36 cellular contexts compared by ENCODE assay signal in genomic region chr3:23626442-23626841, GRCh38.
"Had no signal": no experiment of that assay in that cellular context is flagged by ENCODE, and none has a peak within 500 bp of the region (broad histone marks: within the 10 kb centered on the region; RNA-seq: fewer than 3 reads in every experiment).

No MANE protein-coding gene starts in this region.

- H3K4me1 ChIP-seq: ascending aorta had no signal

- DNase-seq: activated B cell treated with CpG ODN at 0.5 μM for 24 hours; activated CD4-positive, alpha-beta memory T cell treated with anti-CD3 and anti-CD28 coated beads, Interleukin-2, amount 10 ng/mL, durations not matched to agents 7 days and 5 days; activated CD4-positive, alpha-beta T cell treated with anti-CD3 and anti-CD28 coated beads for 4 hours; activated CD4-positive, alpha-beta T cell treated with anti-CD3 and anti-CD28 coated beads, Interleukin-2, amount 10 ng/mL, durations not matched to agents 24 days and 14 days; activated CD4-positive, alpha-beta T cell treated with anti-CD3 and anti-CD28 coated beads, Interleukin-2, amount 50 U/mL, for 48 hours; activated CD4-positive, CD25-positive, alpha-beta regulatory T cell treated with anti-CD3 and anti-CD28 coated beads, Interleukin-2, amount 50 U/mL, for 72 hours; activated CD8-positive, alpha-beta memory T cell treated with anti-CD3 and anti-CD28 coated beads for 24 hours; activated CD8-positive, alpha-beta memory T cell treated with anti-CD3 and anti-CD28 coated beads, Interleukin-2, amount 10 ng/mL, durations not matched to agents 7 days and 5 days; activated CD8-positive, alpha-beta T cell treated with anti-CD3 and anti-CD28 coated beads, Interleukin-2, amount 10 ng/mL, durations not matched to agents 7 days and 5 days; activated effector memory CD4-positive, alpha-beta T cell treated with anti-CD3 and anti-CD28 coated beads, Interleukin-2, amount 50 U/mL, for 16 hours; activated naive CD4-positive, alpha-beta T cell treated with anti-CD3 and anti-CD28 coated beads, Interleukin-2, amount 10 ng/mL, durations not matched to agents 7 days and 5 days; activated naive CD4-positive, alpha-beta T cell treated with Interleukin-2 at 50 U/mL for 16 hours; activated naive CD8-positive, alpha-beta T cell treated with anti-CD3 and anti-CD28 coated beads, Interleukin-2, amount 10 ng/mL, durations not matched to agents 7 days and 5 days; activated naive CD8-positive, alpha-beta T cell treated with anti-CD3 and anti-CD28 coated beads, Interleukin-2, amount 50 U/mL, for 24 hours; activated T-cell treated with anti-CD3 and anti-CD28 coated beads for 4 hours; activated T-cell treated with anti-CD3 and anti-CD28 coated beads, Interleukin-2, amount 50 U/mL, for 1 hour; activated T-cell treated with anti-CD3 and anti-CD28 coated beads, Interleukin-2, amount 50 U/mL, for 4 hours; activated T-cell treated with anti-CD3 and anti-CD28 coated beads, Interleukin-2, amount 50 U/mL, for 72 hours; amygdala; anterior cingulate cortex; central memory CD4-positive, alpha-beta T cell; SW 1271; T-helper 1 cell; T-helper 2 cell; T-helper 9 cell had no signal

- H3K4me1 Mint-ChIP-seq: activated B cell treated with CpG ODN at 0.5 μM for 24 hours; activated CD4-positive, alpha-beta memory T cell treated with anti-CD3 and anti-CD28 coated beads, Interleukin-2, amount 10 ng/mL, durations not matched to agents 7 days and 5 days; activated CD4-positive, alpha-beta T cell treated with anti-CD3 and anti-CD28 coated beads, Interleukin-2, amount 10 ng/mL, durations not matched to agents 24 days and 14 days; activated CD8-positive, alpha-beta memory T cell treated with anti-CD3 and anti-CD28 coated beads, Interleukin-2, amount 10 ng/mL, durations not matched to agents 7 days and 5 days; activated naive CD4-positive, alpha-beta T cell treated with anti-CD3 and anti-CD28 coated beads, Interleukin-2, amount 10 ng/mL, durations not matched to agents 7 days and 5 days; activated naive CD4-positive, alpha-beta T cell treated with anti-CD3 and anti-CD28 coated beads, Interleukin-2, amount 50 U/mL, for 24 hours; activated T-helper 17 cell treated with anti-CD3 and anti-CD28 coated beads, Interleukin-2, amount 50 U/mL, for 72 hours; brain had no signal

- ATAC-seq: activated CD8-positive, alpha-beta memory T cell treated with anti-CD3 and anti-CD28 coated beads, Interleukin-2, amount 10 ng/mL, durations not matched to agents 7 days and 5 days; activated CD8-positive, alpha-beta T cell treated with anti-CD3 and anti-CD28 coated beads, Interleukin-2, amount 10 ng/mL, durations not matched to agents 7 days and 5 days; activated naive CD8-positive, alpha-beta T cell treated with anti-CD3 and anti-CD28 coated beads, Interleukin-2, amount 50 U/mL, for 24 hours; activated T-cell treated with anti-CD3 and anti-CD28 coated beads, Interleukin-2, amount 50 U/mL, for 4 hours; activated T-cell treated with anti-CD3 and anti-CD28 coated beads, Interleukin-2, amount 50 U/mL, for 72 hours; activated T-helper 17 cell treated with anti-CD3 and anti-CD28 coated beads, Interleukin-2, amount 50 U/mL, for 72 hours had no signal

- H3K4me3 ChIP-seq: ascending aorta, cardiac muscle cell had no signal

- H3K27ac ChIP-seq: ascending aorta, cardiac muscle cell, VCaP had no signal

- H3K9me3 Mint-ChIP-seq: activated naive CD4-positive, alpha-beta T cell treated with anti-CD3 and anti-CD28 coated beads, Interleukin-2, amount 10 ng/mL, durations not matched to agents 7 days and 5 days; activated naive CD4-positive, alpha-beta T cell treated with anti-CD3 and anti-CD28 coated beads, Interleukin-2, amount 50 U/mL, for 24 hours; activated T-helper 17 cell treated with anti-CD3 and anti-CD28 coated beads, Interleukin-2, amount 50 U/mL, for 72 hours; T-helper 2 cell treated with Interferon-gamma antibody and Interleukin-4, amounts not matched to agents 5 μg/mL and 100 μg/mL, for 36 hours had no signal

- FAIRE-seq: TTC549 had no signal

- H3K27ac Mint-ChIP-seq: activated B cell treated with CpG ODN at 0.5 μM for 24 hours; activated CD4-positive, alpha-beta memory T cell treated with anti-CD3 and anti-CD28 coated beads, Interleukin-2, amount 10 ng/mL, durations not matched to agents 7 days and 5 days; activated CD4-positive, alpha-beta T cell treated with anti-CD3 and anti-CD28 coated beads, Interleukin-2, amount 10 ng/mL, durations not matched to agents 24 days and 14 days; activated CD8-positive, alpha-beta memory T cell treated with anti-CD3 and anti-CD28 coated beads, Interleukin-2, amount 10 ng/mL, durations not matched to agents 7 days and 5 days; activated CD8-positive, alpha-beta T cell treated with anti-CD3 and anti-CD28 coated beads, Interleukin-2, amount 10 ng/mL, durations not matched to agents 7 days and 5 days; activated naive CD4-positive, alpha-beta T cell treated with anti-CD3 and anti-CD28 coated beads, Interleukin-2, amount 10 ng/mL, durations not matched to agents 7 days and 5 days; activated naive CD4-positive, alpha-beta T cell treated with anti-CD3 and anti-CD28 coated beads, Interleukin-2, amount 50 U/mL, for 24 hours; activated naive CD8-positive, alpha-beta T cell; activated naive CD8-positive, alpha-beta T cell treated with anti-CD3 and anti-CD28 coated beads, Interleukin-2, amount 10 ng/mL, durations not matched to agents 7 days and 5 days; activated naive CD8-positive, alpha-beta T cell treated with anti-CD3 and anti-CD28 coated beads, Interleukin-2, amount 50 U/mL, for 24 hours; activated T-cell treated with anti-CD3 and anti-CD28 coated beads, Interleukin-2, amount 50 U/mL, for 72 hours; activated T-helper 1 cell treated with anti-CD3 and anti-CD28 coated beads, Interleukin-12 subunit alpha, Interleukin-12 subunit beta, Interleukin-2, Interleukin-4 antibody, amounts not matched to agents 30 ng/mL and 10 ng/mL and 1 ng/mL, durations not matched to agents 14 hours and 24 hours and 36 hours; activated T-helper 17 cell treated with anti-CD3 and anti-CD28 coated beads, Interleukin-2, amount 50 U/mL, for 72 hours; brain; T-helper 1 cell treated with Interleukin-12 subunit alpha and Interleukin-12 subunit beta and Interleukin-4 antibody, amounts not matched to agents 30 μg/mL and 1 μg/mL, for 36 hours; T-helper 2 cell treated with Interferon-gamma antibody and Interleukin-4, amounts not matched to agents 5 μg/mL and 100 μg/mL, for 36 hours had no signal

- H3K36me3 ChIP-seq: ascending aorta, cardiac muscle cell had no signal

- H3K27me3 ChIP-seq: ascending aorta, cardiac muscle cell had no signal

- H3K27me3 Mint-ChIP-seq: activated B cell treated with CpG ODN at 0.5 μM for 24 hours; activated CD4-positive, alpha-beta T cell treated with anti-CD3 and anti-CD28 coated beads, Interleukin-2, amount 10 ng/mL, durations not matched to agents 24 days and 14 days; activated naive CD8-positive, alpha-beta T cell treated with anti-CD3 and anti-CD28 coated beads, Interleukin-2, amount 50 U/mL, for 24 hours had no signal

- H3K4me3 Mint-ChIP-seq: activated B cell treated with CpG ODN at 0.5 μM for 24 hours; activated CD4-positive, alpha-beta memory T cell treated with anti-CD3 and anti-CD28 coated beads, Interleukin-2, amount 10 ng/mL, durations not matched to agents 7 days and 5 days; activated CD4-positive, alpha-beta T cell treated with anti-CD3 and anti-CD28 coated beads, Interleukin-2, amount 10 ng/mL, durations not matched to agents 24 days and 14 days; activated CD8-positive, alpha-beta memory T cell treated with anti-CD3 and anti-CD28 coated beads, Interleukin-2, amount 10 ng/mL, durations not matched to agents 7 days and 5 days; activated CD8-positive, alpha-beta T cell treated with anti-CD3 and anti-CD28 coated beads, Interleukin-2, amount 10 ng/mL, durations not matched to agents 7 days and 5 days; activated naive CD4-positive, alpha-beta T cell treated with anti-CD3 and anti-CD28 coated beads, Interleukin-2, amount 10 ng/mL, durations not matched to agents 7 days and 5 days; activated naive CD4-positive, alpha-beta T cell treated with anti-CD3 and anti-CD28 coated beads, Interleukin-2, amount 50 U/mL, for 24 hours; activated naive CD8-positive, alpha-beta T cell; activated naive CD8-positive, alpha-beta T cell treated with anti-CD3 and anti-CD28 coated beads, Interleukin-2, amount 10 ng/mL, durations not matched to agents 7 days and 5 days; activated naive CD8-positive, alpha-beta T cell treated with anti-CD3 and anti-CD28 coated beads, Interleukin-2, amount 50 U/mL, for 24 hours; activated T-cell treated with anti-CD3 and anti-CD28 coated beads, Interleukin-2, amount 50 U/mL, for 4 hours; activated T-cell treated with anti-CD3 and anti-CD28 coated beads, Interleukin-2, amount 50 U/mL, for 72 hours; activated T-helper 1 cell treated with anti-CD3 and anti-CD28 coated beads, Interleukin-12 subunit alpha, Interleukin-12 subunit beta, Interleukin-2, Interleukin-4 antibody, amounts not matched to agents 30 ng/mL and 10 ng/mL and 1 ng/mL, durations not matched to agents 14 hours and 24 hours and 36 hours; activated T-helper 17 cell treated with anti-CD3 and anti-CD28 coated beads, Interleukin-2, amount 50 U/mL, for 72 hours; brain; T-helper 1 cell treated with Interleukin-12 subunit alpha and Interleukin-12 subunit beta and Interleukin-4 antibody, amounts not matched to agents 30 μg/mL and 1 μg/mL, for 36 hours; T-helper 2 cell treated with Interferon-gamma antibody and Interleukin-4, amounts not matched to agents 5 μg/mL and 100 μg/mL, for 36 hours had no signal

- H3K36me3 Mint-ChIP-seq: activated CD8-positive, alpha-beta memory T cell treated with anti-CD3 and anti-CD28 coated beads, Interleukin-2, amount 10 ng/mL, durations not matched to agents 7 days and 5 days; activated naive CD4-positive, alpha-beta T cell treated with anti-CD3 and anti-CD28 coated beads, Interleukin-2, amount 10 ng/mL, durations not matched to agents 7 days and 5 days; activated naive CD4-positive, alpha-beta T cell treated with anti-CD3 and anti-CD28 coated beads, Interleukin-2, amount 50 U/mL, for 24 hours; activated naive CD8-positive, alpha-beta T cell treated with anti-CD3 and anti-CD28 coated beads, Interleukin-2, amount 10 ng/mL, durations not matched to agents 7 days and 5 days; brain had no signal
